ENCODE assay signal across 26 cellular contexts in the genomic region with DNA sequence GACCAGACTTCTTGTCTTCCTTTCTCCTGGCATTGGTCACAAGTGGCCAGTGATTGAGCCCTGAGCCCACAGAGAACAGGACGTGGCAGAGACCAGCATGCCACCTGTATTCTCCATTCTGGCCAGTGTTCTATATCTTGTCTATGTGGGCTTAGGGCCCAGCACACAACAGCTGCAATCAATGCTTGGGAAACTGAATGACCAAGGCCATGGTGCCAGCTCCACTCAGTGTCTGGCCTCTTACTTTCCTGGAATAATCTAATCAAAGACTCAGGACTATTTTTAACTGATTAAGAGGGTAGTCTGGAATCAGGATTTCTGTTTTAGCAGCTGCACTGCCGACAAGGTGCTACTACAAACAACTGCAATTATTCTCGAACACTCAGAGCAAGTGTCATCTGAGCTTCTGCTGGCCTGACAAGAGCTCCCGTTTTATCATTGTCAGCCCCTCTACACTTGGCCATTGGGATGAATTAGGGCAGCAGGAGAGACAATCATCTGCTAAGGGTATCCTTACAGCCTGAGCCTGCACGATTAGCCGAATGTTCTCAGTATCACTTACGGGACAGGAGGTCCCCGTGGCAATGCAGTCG.
"Had no signal": no experiment of that assay in that cellular context is flagged by ENCODE, and none has a peak within 500 bp of the region (broad histone marks: within the 10 kb centered on the region; RNA-seq: fewer than 3 reads in every experiment).

No MANE protein-coding gene starts in this region.

- H3K27ac Mint-ChIP-seq: activated naive CD8-positive, alpha-beta T cell; mesothelial cell of epicardium; naive B cell; nephron progenitor cell; progenitor cell of endocrine pancreas; stimulated activated naive B cell treated with anti-CD40 and anti-IgM and Interleukin-4, amounts not matched to agents 10 μg/mL and 1 μg/mL and 100 μg/mL, for 72 hours; T-helper 2 cell treated with Interferon-gamma antibody and Interleukin-4, amounts not matched to agents 5 μg/mL and 100 μg/mL, for 36 hours had no signal

- H3K9me3 Mint-ChIP-seq: mesothelial cell of epicardium; naive B cell; nephron progenitor cell; stimulated activated naive B cell treated with anti-CD40 and anti-IgM and Interleukin-4, amounts not matched to agents 10 μg/mL and 1 μg/mL and 100 μg/mL, for 72 hours; T-helper 2 cell treated with Interferon-gamma antibody and Interleukin-4, amounts not matched to agents 5 μg/mL and 100 μg/mL, for 36 hours had no signal

- H3K4me3 ChIP-seq: esophagus squamous epithelium, suprapubic skin, tibial artery, upper lobe of right lung had no signal

- DNase-seq: activated CD4-positive, alpha-beta T cell treated with anti-CD3 and anti-CD28 coated beads for 4 hours; activated CD4-positive, alpha-beta T cell treated with anti-CD3 and anti-CD28 coated beads, Interleukin-2, amount 50 U/mL, for 4 hours; activated CD4-positive, CD25-positive, alpha-beta regulatory T cell; activated CD8-positive, alpha-beta memory T cell treated with anti-CD3 and anti-CD28 coated beads for 24 hours; activated effector memory CD4-positive, alpha-beta T cell treated with Interleukin-2 at 50 U/mL for 16 hours; activated naive CD4-positive, alpha-beta T cell treated with Interleukin-2 at 50 U/mL for 16 hours; anterior cingulate cortex; dermis blood vessel endothelial cell; effector CD4-positive, alpha-beta T cell; esophagus squamous epithelium; foreskin melanocyte; naive B cell; nephron progenitor cell; retina; stimulated activated CD4-positive, alpha-beta T cell treated with anti-CD3 and anti-CD28 coated beads, Interleukin-15, amount 100 ng/mL, for 24 hours; stimulated activated CD4-positive, alpha-beta T cell treated with anti-CD3 and anti-CD28 coated beads, Interleukin-2, amount 100 ng/mL, for 24 hours; stimulated activated naive B cell treated with anti-CD40 and anti-IgM and Interleukin-4, amounts not matched to agents 10 μg/mL and 1 μg/mL and 100 μg/mL, for 72 hours; tibial artery; upper lobe of right lung had no signal

- H3K4me1 ChIP-seq: esophagus squamous epithelium, suprapubic skin, tibial artery, upper lobe of right lung had no signal

- ATAC-seq: stimulated activated naive B cell treated with anti-CD40 and anti-IgM and Interleukin-4, amounts not matched to agents 10 μg/mL and 1 μg/mL and 100 μg/mL, for 72 hours; upper lobe of right lung had no signal

- H3K4me1 Mint-ChIP-seq: mesothelial cell of epicardium; naive B cell; nephron progenitor cell; stimulated activated naive B cell treated with anti-CD40 and anti-IgM and Interleukin-4, amounts not matched to agents 10 μg/mL and 1 μg/mL and 100 μg/mL, for 72 hours had no signal

- H3K36me3 Mint-ChIP-seq: activated naive CD8-positive, alpha-beta T cell; mesothelial cell of epicardium; naive B cell; stimulated activated naive B cell treated with anti-CD40 and anti-IgM and Interleukin-4, amounts not matched to agents 10 μg/mL and 1 μg/mL and 100 μg/mL, for 72 hours had no signal

- H3K4me3 Mint-ChIP-seq: activated naive CD8-positive, alpha-beta T cell; mesothelial cell of epicardium; naive B cell; nephron progenitor cell; stimulated activated naive B cell treated with anti-CD40 and anti-IgM and Interleukin-4, amounts not matched to agents 10 μg/mL and 1 μg/mL and 100 μg/mL, for 72 hours; T-helper 2 cell treated with Interferon-gamma antibody and Interleukin-4, amounts not matched to agents 5 μg/mL and 100 μg/mL, for 36 hours had no signal

- H3K27ac ChIP-seq: epithelial cell of prostate, esophagus squamous epithelium, neutrophil, suprapubic skin, tibial artery, upper lobe of right lung had no signal

- H3K27me3 ChIP-seq: neutrophil had no signal

- H3K9me3 ChIP-seq: esophagus squamous epithelium, neutrophil, suprapubic skin, tibial artery, upper lobe of right lung had no signal

- H3K36me3 ChIP-seq: esophagus squamous epithelium, neutrophil, suprapubic skin, tibial artery, upper lobe of right lung had no signal
